In genomic region chr2:10432315-10433181, GRCh38 we compare ENCODE assay signal across 8 cellular contexts. TPM values are rescaled to one million over a fixed set of nuclear protein-coding genes. Genes with fewer than 3 reads are reported as not detected.
DNase-seq lines count a peak whose midpoint lies in the region; ATAC-seq and TF ChIP-seq lines count a peak whose summit lies in the region.

No MANE protein-coding gene starts in this region.

- no peak overlapping the region for H3K27ac Mint-ChIP-seq in WTC11

- H3K27ac ChIP-seq in upper lobe of left lung: peak overlapping the region in 2 of 4 donors; percentile 36 to 42

- no peaks in the 10 kb centered on the region for H3K9me3 ChIP-seq in upper lobe of left lung

- peak overlapping the region; percentile 50 for H3K4me3 Mint-ChIP-seq in WTC11

- peaks cover 15 to 23% (median 19%) of the 10 kb centered on the region in 4 donors for H3K4me1 ChIP-seq in upper lobe of left lung

- CTCF ChIA-PET in WTC11 (lab: Charles Lee): interaction anchor here (0.5 to 5.5 kb wide), 21 partner anchors 22 to 360 kb away, joined by 3 to 104 read pairs (median 4); partner anchors contain the start of gene HPCAL1

- no peaks in the 10 kb centered on the region for H3K9me3 Mint-ChIP-seq in WTC11

- WGBS in upper lobe of left lung, 2 donors: 28% methylated on average over 44 of the region's 49 CpGs; no CpG with 5 or more reads in 1 of the 2 donors

- H3K4me1 Mint-ChIP-seq in WTC11: no peaks in the 10 kb centered on the region

- peaks cover 0 to 9% (median 5%) of the 10 kb centered on the region in 4 donors for H3K36me3 ChIP-seq in upper lobe of left lung

- TF ChIP-seq POLR2A in upper lobe of left lung (IDR thresholded peaks at IDR 0.05): no peak

- H3K27me3 ChIP-seq in upper lobe of left lung: no peaks in the 10 kb centered on the region

- no peaks in the 10 kb centered on the region; the same call in 1 of the 2 replicates for H3K27me3 Mint-ChIP-seq in WTC11 (ENCODE audit: low read depth)

- TF ChIP-seq EP300 in upper lobe of left lung (IDR thresholded peaks at IDR 0.05): no peak

- H3K36me3 Mint-ChIP-seq in WTC11: no peaks in the 10 kb centered on the region

- TF ChIP-seq CTCF in WTC11 (IDR thresholded peaks at IDR 0.05) (no peak), upper lobe of left lung (IDR thresholded peaks at IDR 0.05) (no peak)

- peak overlapping the region; percentile 29 to 52 (median 46) for H3K4me3 ChIP-seq in upper lobe of left lung

- POLR2A ChIA-PET in WTC11 (lab: Charles Lee): interaction anchor here (0.5 to 1.0 kb wide), 2 partner anchors 137 to 322 kb away, joined by 3 to 8 read pairs; no protein-coding TSS in a partner anchor

- DNase-seq in activated naive CD4-positive, alpha-beta T cell treated with Interleukin-2 at 50 U/mL for 16 hours: peak; percentile 25
- no peak for DNase-seq in activated naive CD4-positive, alpha-beta T cell (lab: John Stamatoyannopoulos, UW)
- DNase-seq in WTC11 (ENCODE audit: low spot score): no peak
- DNase-seq in iPS-NIHi7 (ENCODE audit: extremely low spot score): peak; percentile 61
- DNase-seq in upper lobe of left lung: peak; percentile 59 to 86
- DNase-seq in H4 (ENCODE audit: low spot score): no peak
- DNase-seq in mucosa of gallbladder (ENCODE audit: low spot score): no peak

- ATAC-seq in WTC11 (peak; percentile 52), upper lobe of left lung (ENCODE audit: low FRiP score in 2 of 2) (peak; percentile 28 to 48), GM19023 (IDR thresholded peaks at IDR 0.05; ENCODE audit: unreplicated experiment) (no peak)

TF ChIP-seq in WTC11, 78 proteins besides CTCF, POLR2A, EP300 and RAD21:
- TF ChIP-seq CREB1 (CRISPR knock-in tag; IDR thresholded peaks at IDR 0.05) (no peak), PRRX2 (CRISPR knock-in tag; IDR thresholded peaks at IDR 0.05) (no peak), TEAD1 (CRISPR knock-in tag; IDR thresholded peaks at IDR 0.05) (no peak), ZNF416 (CRISPR knock-in tag; IDR thresholded peaks at IDR 0.05) (no peak), ZNF232 (CRISPR knock-in tag; IDR thresholded peaks at IDR 0.05) (no peak), ZNF396 (CRISPR knock-in tag; IDR thresholded peaks at IDR 0.05; ENCODE audit: borderline replicate concordance) (no peak), HMGXB4 (CRISPR knock-in tag; IDR thresholded peaks at IDR 0.05) (no peak), SMAD3 (CRISPR knock-in tag; IDR thresholded peaks at IDR 0.05; ENCODE audit: borderline replicate concordance) (no peak), ATF6 (CRISPR knock-in tag; IDR thresholded peaks at IDR 0.05) (no peak)
- TF ChIP-seq, protein P1, sequence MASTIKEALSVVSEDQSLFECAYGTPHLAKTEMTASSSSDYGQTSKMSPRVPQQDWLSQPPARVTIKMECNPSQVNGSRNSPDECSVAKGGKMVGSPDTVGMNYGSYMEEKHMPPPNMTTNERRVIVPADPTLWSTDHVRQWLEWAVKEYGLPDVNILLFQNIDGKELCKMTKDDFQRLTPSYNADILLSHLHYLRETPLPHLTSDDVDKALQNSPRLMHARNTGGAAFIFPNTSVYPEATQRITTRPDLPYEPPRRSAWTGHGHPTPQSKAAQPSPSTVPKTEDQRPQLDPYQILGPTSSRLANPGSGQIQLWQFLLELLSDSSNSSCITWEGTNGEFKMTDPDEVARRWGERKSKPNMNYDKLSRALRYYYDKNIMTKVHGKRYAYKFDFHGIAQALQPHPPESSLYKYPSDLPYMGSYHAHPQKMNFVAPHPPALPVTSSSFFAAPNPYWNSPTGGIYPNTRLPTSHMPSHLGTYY (CRISPR knock-in tag; IDR thresholded peaks at IDR 0.05): no peak
- TF ChIP-seq, protein P2, sequence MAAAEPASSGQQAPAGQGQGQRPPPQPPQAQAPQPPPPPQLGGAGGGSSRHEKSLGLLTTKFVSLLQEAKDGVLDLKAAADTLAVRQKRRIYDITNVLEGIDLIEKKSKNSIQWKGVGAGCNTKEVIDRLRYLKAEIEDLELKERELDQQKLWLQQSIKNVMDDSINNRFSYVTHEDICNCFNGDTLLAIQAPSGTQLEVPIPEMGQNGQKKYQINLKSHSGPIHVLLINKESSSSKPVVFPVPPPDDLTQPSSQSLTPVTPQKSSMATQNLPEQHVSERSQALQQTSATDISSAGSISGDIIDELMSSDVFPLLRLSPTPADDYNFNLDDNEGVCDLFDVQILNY (CRISPR knock-in tag; IDR thresholded peaks at IDR 0.05): no peak
- TF ChIP-seq, protein P3, sequence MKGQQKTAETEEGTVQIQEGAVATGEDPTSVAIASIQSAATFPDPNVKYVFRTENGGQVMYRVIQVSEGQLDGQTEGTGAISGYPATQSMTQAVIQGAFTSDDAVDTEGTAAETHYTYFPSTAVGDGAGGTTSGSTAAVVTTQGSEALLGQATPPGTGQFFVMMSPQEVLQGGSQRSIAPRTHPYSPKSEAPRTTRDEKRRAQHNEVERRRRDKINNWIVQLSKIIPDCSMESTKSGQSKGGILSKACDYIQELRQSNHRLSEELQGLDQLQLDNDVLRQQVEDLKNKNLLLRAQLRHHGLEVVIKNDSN (CRISPR knock-in tag; IDR thresholded peaks at IDR 0.05): no peak
- TF ChIP-seq, protein P4, sequence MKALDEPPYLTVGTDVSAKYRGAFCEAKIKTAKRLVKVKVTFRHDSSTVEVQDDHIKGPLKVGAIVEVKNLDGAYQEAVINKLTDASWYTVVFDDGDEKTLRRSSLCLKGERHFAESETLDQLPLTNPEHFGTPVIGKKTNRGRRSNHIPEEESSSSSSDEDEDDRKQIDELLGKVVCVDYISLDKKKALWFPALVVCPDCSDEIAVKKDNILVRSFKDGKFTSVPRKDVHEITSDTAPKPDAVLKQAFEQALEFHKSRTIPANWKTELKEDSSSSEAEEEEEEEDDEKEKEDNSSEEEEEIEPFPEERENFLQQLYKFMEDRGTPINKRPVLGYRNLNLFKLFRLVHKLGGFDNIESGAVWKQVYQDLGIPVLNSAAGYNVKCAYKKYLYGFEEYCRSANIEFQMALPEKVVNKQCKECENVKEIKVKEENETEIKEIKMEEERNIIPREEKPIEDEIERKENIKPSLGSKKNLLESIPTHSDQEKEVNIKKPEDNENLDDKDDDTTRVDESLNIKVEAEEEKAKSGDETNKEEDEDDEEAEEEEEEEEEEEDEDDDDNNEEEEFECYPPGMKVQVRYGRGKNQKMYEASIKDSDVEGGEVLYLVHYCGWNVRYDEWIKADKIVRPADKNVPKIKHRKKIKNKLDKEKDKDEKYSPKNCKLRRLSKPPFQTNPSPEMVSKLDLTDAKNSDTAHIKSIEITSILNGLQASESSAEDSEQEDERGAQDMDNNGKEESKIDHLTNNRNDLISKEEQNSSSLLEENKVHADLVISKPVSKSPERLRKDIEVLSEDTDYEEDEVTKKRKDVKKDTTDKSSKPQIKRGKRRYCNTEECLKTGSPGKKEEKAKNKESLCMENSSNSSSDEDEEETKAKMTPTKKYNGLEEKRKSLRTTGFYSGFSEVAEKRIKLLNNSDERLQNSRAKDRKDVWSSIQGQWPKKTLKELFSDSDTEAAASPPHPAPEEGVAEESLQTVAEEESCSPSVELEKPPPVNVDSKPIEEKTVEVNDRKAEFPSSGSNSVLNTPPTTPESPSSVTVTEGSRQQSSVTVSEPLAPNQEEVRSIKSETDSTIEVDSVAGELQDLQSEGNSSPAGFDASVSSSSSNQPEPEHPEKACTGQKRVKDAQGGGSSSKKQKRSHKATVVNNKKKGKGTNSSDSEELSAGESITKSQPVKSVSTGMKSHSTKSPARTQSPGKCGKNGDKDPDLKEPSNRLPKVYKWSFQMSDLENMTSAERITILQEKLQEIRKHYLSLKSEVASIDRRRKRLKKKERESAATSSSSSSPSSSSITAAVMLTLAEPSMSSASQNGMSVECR (CRISPR knock-in tag; IDR thresholded peaks at IDR 0.05; ENCODE audit: borderline replicate concordance): no peak

RNA-seq across cellular contexts. Expression of gene ODC1, which starts 15.6 kb away (rescaled TPM):
- total RNA-seq in WTC11 (2021) (42.3 to 46.6 TPM (median 42.8 TPM) in 3 replicates), upper lobe of left lung (100 to 1,000 TPM in 1 of 6 donors, 10 to 100 TPM in 4, 1 to 10 TPM in 1; 3.1 to 223 (median 46.0) TPM), mucosa of gallbladder (48.7 TPM)
- 123 and 131 TPM in 2 replicates for total RNA-seq in H4 (2014; rRNA removed; shearing (Covaris generic))

Comparison
In these comparisons a context has a peak if more than half of its experiments do, and no peak if none do; other contexts are left out.
1. DNase-seq: peak in activated naive CD4-positive, alpha-beta T cell treated with Interleukin-2 at 50 U/mL for 16 hours (single experiment), iPS-NIHi7 (single experiment) and upper lobe of left lung (2 of 2); none in activated naive CD4-positive, alpha-beta T cell (0 of 4), WTC11 (single experiment), H4 (single experiment) and mucosa of gallbladder (single experiment).